ENCODE assay signal across 13 cellular contexts in genomic region chr11:86421976-86422770, GRCh38.
"Had no signal": no experiment of that assay in that cellular context is flagged by ENCODE, and none has a peak within 500 bp of the region (broad histone marks: within the 10 kb centered on the region; RNA-seq: fewer than 3 reads in every experiment).

No MANE protein-coding gene starts in this region.

- H3K4me3 ChIP-seq: heart left ventricle, stomach, vagina had no signal

- H3K36me3 ChIP-seq: heart left ventricle, stomach, vagina had no signal

- FAIRE-seq: frontal cortex, islet of Langerhans had no signal

- H3K27ac ChIP-seq: heart left ventricle, stomach, vagina, VCaP had no signal

- H3K27me3 ChIP-seq: heart left ventricle, stomach, vagina had no signal

- DNase-seq: activated CD4-positive, alpha-beta memory T cell treated with anti-CD3 and anti-CD28 coated beads for 36 hours; activated gamma-delta T cell treated with Interleukin-2 at 50 U/mL for 16 hours; activated naive CD8-positive, alpha-beta T cell treated with anti-CD3 and anti-CD28 coated beads for 36 hours; activated T-cell treated with anti-CD3 and anti-CD28 coated beads, Interleukin-2, amount 50 U/mL, for 72 hours; anterior cingulate cortex; heart left ventricle; stimulated activated CD4-positive, alpha-beta T cell treated with anti-CD3 and anti-CD28 coated beads, Interleukin-4, amount 100 ng/mL, for 1 hour; stomach; T1000 had no signal

- H3K4me1 ChIP-seq: stomach, vagina had no signal

- ATAC-seq: activated T-cell treated with anti-CD3 and anti-CD28 coated beads, Interleukin-2, amount 50 U/mL, for 72 hours; heart left ventricle had no signal

- H3K9me3 ChIP-seq: vagina had no signal
